Comparison of ENCODE assay signal across 8 cellular contexts in the genomic region with DNA sequence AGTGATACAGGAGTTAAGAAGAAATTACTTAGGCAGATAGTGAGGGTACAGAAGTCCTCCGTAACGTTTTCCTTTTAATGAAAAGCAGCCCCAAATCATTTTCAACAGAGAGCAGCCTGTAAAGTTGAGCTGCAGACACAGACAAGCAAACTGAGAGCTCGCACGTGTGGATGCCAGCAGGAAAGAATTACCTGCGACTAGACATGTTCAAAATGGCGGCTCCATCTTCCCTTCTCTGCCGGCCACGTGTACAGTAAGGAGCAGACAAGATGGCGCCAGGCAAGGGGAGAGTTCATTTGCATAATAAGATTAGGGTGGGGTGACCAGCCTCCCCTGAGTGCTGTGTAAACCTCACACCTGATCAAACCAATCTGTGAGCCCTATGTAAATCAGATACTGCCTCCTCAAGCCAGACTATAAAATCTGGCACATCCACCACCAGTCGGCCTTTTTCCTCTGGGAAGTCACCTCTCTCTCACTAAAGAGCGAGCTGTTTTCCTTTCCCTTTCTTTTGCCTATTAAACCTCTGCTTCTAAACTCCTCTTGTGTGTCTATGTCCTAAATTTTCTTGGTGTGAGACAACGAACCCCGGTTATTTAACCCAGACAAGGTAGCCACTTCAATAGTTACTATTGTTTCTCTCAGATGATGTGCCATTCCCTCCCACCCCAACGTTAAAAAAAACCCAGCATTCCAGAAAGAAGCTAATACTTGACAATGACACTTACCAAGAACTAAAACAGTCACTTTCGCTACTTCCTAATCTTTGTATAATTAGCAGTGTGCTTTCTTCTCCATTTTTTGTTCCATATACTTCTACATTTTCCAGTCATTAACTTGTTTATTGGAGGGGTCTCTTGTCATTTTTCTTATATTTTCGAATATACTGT. TPM values are rescaled to one million over a fixed set of nuclear protein-coding genes. Genes with fewer than 3 reads are reported as not detected.
DNase-seq lines count a peak whose midpoint lies in the region; ATAC-seq and TF ChIP-seq lines count a peak whose summit lies in the region.
"Had no signal": no experiment of that assay in that cellular context is flagged by ENCODE, and none has a peak within 500 bp of the region (broad histone marks: within the 10 kb centered on the region; RNA-seq: fewer than 3 reads in every experiment).

No MANE protein-coding gene starts in this region.

- H3K9ac ChIP-seq in H9 (ENCODE audit: extremely low read depth, insufficient read length, low read length) (no peak overlapping the region), colonic mucosa (ENCODE audit: low read depth in 2 of 2, low read length in 2 of 2) (no peak overlapping the region), rectal smooth muscle tissue (ENCODE audit: low read length) (no peak overlapping the region)

- no peak for ATAC-seq in left colon
- ATAC-seq in left lobe of liver = no peak

- H3K79me2 ChIP-seq in H9 (ENCODE audit: insufficient read depth, low read length) = no peaks in the 10 kb centered on the region

- H3K79me1 ChIP-seq in H9 (ENCODE audit: insufficient read depth, low read depth, low read length, poor library complexity, severe bottlenecking) = no peaks in the 10 kb centered on the region

- H4K20me1 ChIP-seq in H9 (ENCODE audit: control insufficient read depth, insufficient read depth, insufficient read length) = no peaks in the 10 kb centered on the region

- H3K27ac ChIP-seq in H9 (ENCODE audit: insufficient read length, low read depth, low read length) = no peak overlapping the region
- peak overlapping the region; percentile 3 for H3K27ac ChIP-seq in colonic mucosa
- H3K27ac ChIP-seq in rectal smooth muscle tissue (ENCODE audit: low read depth, low read length) = peak overlapping the region; percentile 85

- no peaks in the 10 kb centered on the region for H3K9me3 ChIP-seq in H9 (ENCODE audit: control insufficient read depth, low read depth, low read length)
- H3K9me3 ChIP-seq in colonic mucosa = no peaks in the 10 kb centered on the region

- intact Hi-C loops in colonic mucosa (cut with DNase I) (no loop called here), left colon (cut with DNase I, micrococcal nuclease) (no loop called here)

- no peak overlapping the region for H4K8ac ChIP-seq in H9 (replicated peaks; ENCODE audit: insufficient read length, low read depth, low read length)

- H2BK20ac ChIP-seq in H9 (ENCODE audit: low read depth, low read length, poor library complexity, severe bottlenecking) = no peak overlapping the region

- H3K36me3 Mint-ChIP-seq in H9 (ENCODE audit: insufficient read depth in 1 of 3, low read depth in 3 of 3) = peaks cover 0 to 12% (median 7%) of the 10 kb centered on the region in 3 experiments; a peak in 5 of 7 replicates

- peaks cover 65% of the 10 kb centered on the region in 2 experiments for H3K4me1 Mint-ChIP-seq in H9

- peak overlapping the region in 1 of 3 experiments; percentile 80; a peak in 2 of 7 replicates for H3K27ac Mint-ChIP-seq in H9

- no peaks in the 10 kb centered on the region for H3K23me2 ChIP-seq in H9 (ENCODE audit: insufficient read length, low read depth, low read length, poor library complexity, severe bottlenecking)

- no peak overlapping the region for H3K23ac ChIP-seq in H9 (ENCODE audit: insufficient read length, low read depth, low read length)

- peaks cover 3 to 9% of the 10 kb centered on the region in 2 experiments; a peak in 2 of 5 replicates for H3K9me3 Mint-ChIP-seq in H9

- no peak overlapping the region for H2AK5ac ChIP-seq in H9 (ENCODE audit: insufficient read length, low read length)

- H3K27me3 ChIP-seq in H9 (ENCODE audit: insufficient read depth, low read length) = peaks cover 15% of the 10 kb centered on the region
- H3K27me3 ChIP-seq in colonic mucosa = no peaks in the 10 kb centered on the region
- no peaks in the 10 kb centered on the region for H3K27me3 ChIP-seq in rectal smooth muscle tissue (ENCODE audit: control insufficient read depth, insufficient read depth, low read length)

- no peak overlapping the region for H4K91ac ChIP-seq in H9 (ENCODE audit: insufficient read length, low read depth, low read length)

- H3K14ac ChIP-seq in H9 (ENCODE audit: insufficient read depth, low read length) = no peak overlapping the region

- H3K4me1 ChIP-seq in H9 (ENCODE audit: insufficient read depth, low read length) (peaks cover 16% of the 10 kb centered on the region; the same call in 1 of the 2 replicates), colonic mucosa (peaks cover 6% of the 10 kb centered on the region), rectal smooth muscle tissue (ENCODE audit: control insufficient read depth, insufficient read depth, low read length) (peaks cover 66% of the 10 kb centered on the region)

- TF ChIP-seq CTCF in H9 (conservative IDR thresholded peaks at IDR 0.05) (no peak), colonic mucosa (IDR thresholded peaks at IDR 0.05) (no peak)

- H2BK12ac ChIP-seq in H9 (ENCODE audit: insufficient read length, low read depth, low read length) = no peak overlapping the region

- no peak overlapping the region for H2BK15ac ChIP-seq in H9 (ENCODE audit: low read depth, low read length)

- no peak overlapping the region for H4K5ac ChIP-seq in H9 (ENCODE audit: insufficient read length, low read depth, low read length)

- no peak overlapping the region for H2BK120ac ChIP-seq in H9 (ENCODE audit: low read depth, low read length, poor library complexity, severe bottlenecking)

- H2BK5ac ChIP-seq in H9 (ENCODE audit: insufficient read length, low read length) = no peak overlapping the region

- H3K4me2 ChIP-seq in H9 (ENCODE audit: insufficient read depth, insufficient read length, low read length) = no peak overlapping the region

- no peak overlapping the region for H3K18ac ChIP-seq in H9 (ENCODE audit: insufficient read length, low read depth, low read length)

- peaks cover 26% of the 10 kb centered on the region for H3K27me3 Mint-ChIP-seq in H9 (ENCODE audit: low read depth)

- DNase-seq in H9 (peak; percentile 68), NCI-H2196 treated with DMSO at 0.1 percent for 48 hours (lab: John Stamatoyannopoulos, UW; ENCODE audit: unreplicated experiment) (peak; percentile 72), colonic mucosa (no peak), left colon (no peak), left lobe of liver (ENCODE audit: low spot score) (no peak)
- DNase-seq in effector CD4-positive, alpha-beta T cell = no peak
- DNase-seq: MM.1S had no signal

- H3K4me3 Mint-ChIP-seq in H9 = peak overlapping the region in 1 of 2 experiments; percentile 0; a peak in 1 of 5 replicates

- no peak overlapping the region for H2AFZ ChIP-seq in H9 (ENCODE audit: low read length)

- no peak overlapping the region for H3K56ac ChIP-seq in H9 (ENCODE audit: insufficient read length, low read depth, low read length)

- H3K4me3 ChIP-seq in colonic mucosa = no peak overlapping the region
- no peak overlapping the region for H3K4me3 ChIP-seq in rectal smooth muscle tissue (ENCODE audit: low read length)

- no peaks in the 10 kb centered on the region for H3K36me3 ChIP-seq in colonic mucosa
- H3K36me3 ChIP-seq in rectal smooth muscle tissue (ENCODE audit: control insufficient read depth, insufficient read depth, low read length) = no peaks in the 10 kb centered on the region

- H3T11ph ChIP-seq in H9 (ENCODE audit: low read length) = peak overlapping the region; percentile 55

- no peak overlapping the region for H3K4ac ChIP-seq in H9 (ENCODE audit: low read depth, low read length)

- no CpG with 5 or more reads among the region's 16 CpGs for WGBS in H9 (ENCODE audit: extremely low coverage, insufficient read length, low lambda C conversion rate)

RNA-seq across cellular contexts. Expression of gene DUSP10, which starts 27.4 kb away (rescaled TPM):
- total RNA-seq in H9 (2021) (2.0 and 3.2 TPM in 2 replicates), colonic mucosa (1 to 10 TPM; 2.8 to 8.1 TPM), left colon (1 to 10 TPM; 3.3 to 5.2 TPM), left lobe of liver (7.4 TPM)

Comparison
In these comparisons a context has a peak if more than half of its experiments do, and no peak if none do; other contexts are left out.
1. DNase-seq: peak in H9 (single experiment) and NCI-H2196 treated with DMSO at 0.1 percent for 48 hours (single experiment); none in colonic mucosa (single experiment), effector CD4-positive, alpha-beta T cell (single experiment), left colon (0 of 2) and left lobe of liver (single experiment).